Comparison of ENCODE assay signal across 29 cellular contexts in the genomic region with DNA sequence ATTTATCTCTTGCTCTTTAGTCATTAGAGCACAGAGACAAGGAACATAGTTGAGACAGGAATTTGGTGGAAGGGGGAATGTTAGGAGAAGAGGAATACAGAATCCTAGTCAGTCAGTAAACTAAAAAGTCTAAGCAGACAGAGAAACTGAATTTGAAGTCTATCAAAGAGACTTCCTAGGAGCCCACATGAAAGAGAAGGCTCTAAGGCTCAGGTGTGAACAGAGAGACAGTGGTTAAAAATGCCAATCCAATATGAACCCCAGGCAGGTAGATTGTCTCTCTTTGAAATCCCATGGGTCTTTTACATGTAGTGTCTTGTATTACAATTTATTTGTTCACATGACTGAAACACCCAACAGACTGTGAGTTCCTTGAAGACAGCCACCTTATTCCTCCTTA.
"Had no signal": no experiment of that assay in that cellular context is flagged by ENCODE, and none has a peak within 500 bp of the region (broad histone marks: within the 10 kb centered on the region; RNA-seq: fewer than 3 reads in every experiment).

No MANE protein-coding gene starts in this region.

- H3K27ac Mint-ChIP-seq: dendritic cell treated with granulocyte-macrophage colony-stimulating factor and Interleukin-4, amounts not matched to agents 40 ng/mL and 50 ng/mL, for 4 days; effector memory CD8-positive, alpha-beta T cell; endodermal cell had no signal

- DNase-seq: colonic mucosa; cortex of kidney; dermis blood vessel endothelial cell; dorsolateral prefrontal cortex; effector CD4-positive, alpha-beta T cell; effector CD8-positive, alpha-beta T cell; effector memory CD4-positive, alpha-beta T cell; effector memory CD8-positive, alpha-beta T cell; endodermal cell; erythroblast; esophagus squamous epithelium; foreskin fibroblast; foreskin keratinocyte; foreskin melanocyte; gastrocnemius medialis; glutamatergic neuron; head of caudate nucleus; heart left ventricle; heart right ventricle had no signal

- H3K4me3 ChIP-seq: colonic mucosa, coronary artery, dorsolateral prefrontal cortex, esophagus muscularis mucosa, esophagus squamous epithelium, gastrocnemius medialis, gastroesophageal sphincter, heart left ventricle, heart right ventricle had no signal

- H3K4me1 ChIP-seq: colonic mucosa, esophagus muscularis mucosa, esophagus squamous epithelium, foreskin keratinocyte, gastrocnemius medialis, gastroesophageal sphincter, heart right ventricle had no signal

- H3K27me3 ChIP-seq: colonic mucosa, dorsolateral prefrontal cortex, esophagus muscularis mucosa, esophagus squamous epithelium, foreskin keratinocyte, gastrocnemius medialis, gastroesophageal sphincter, heart left ventricle, heart right ventricle had no signal

- FAIRE-seq: colon, endometrium, endothelial cell of umbilical vein, frontal cortex had no signal

- H3K9me3 ChIP-seq: colonic mucosa, esophagus squamous epithelium, gastrocnemius medialis had no signal

- H3K4me1 Mint-ChIP-seq: endodermal cell had no signal

- H3K9me3 Mint-ChIP-seq: effector memory CD8-positive, alpha-beta T cell; endodermal cell had no signal

- H3K27me3 Mint-ChIP-seq: dendritic cell treated with granulocyte-macrophage colony-stimulating factor and Interleukin-4, amounts not matched to agents 40 ng/mL and 50 ng/mL, for 4 days; effector memory CD8-positive, alpha-beta T cell had no signal

- H3K36me3 ChIP-seq: colonic mucosa, esophagus muscularis mucosa, esophagus squamous epithelium, gastrocnemius medialis, gastroesophageal sphincter, heart left ventricle, heart right ventricle had no signal

- H3K27ac ChIP-seq: colonic mucosa, coronary artery, dorsolateral prefrontal cortex, epithelial cell of prostate, esophagus muscularis mucosa, esophagus squamous epithelium, foreskin keratinocyte, gastrocnemius medialis, gastroesophageal sphincter, heart left ventricle, heart right ventricle had no signal

- ATAC-seq: effector memory CD8-positive, alpha-beta T cell; esophagus mucosa; foreskin keratinocyte; gastrocnemius medialis; gastroesophageal sphincter; heart left ventricle; heart right ventricle had no signal

- H3K4me3 Mint-ChIP-seq: dendritic cell treated with granulocyte-macrophage colony-stimulating factor and Interleukin-4, amounts not matched to agents 40 ng/mL and 50 ng/mL, for 4 days; effector memory CD8-positive, alpha-beta T cell; endodermal cell had no signal
